8 cellular contexts compared by ENCODE assay signal in the genomic region with DNA sequence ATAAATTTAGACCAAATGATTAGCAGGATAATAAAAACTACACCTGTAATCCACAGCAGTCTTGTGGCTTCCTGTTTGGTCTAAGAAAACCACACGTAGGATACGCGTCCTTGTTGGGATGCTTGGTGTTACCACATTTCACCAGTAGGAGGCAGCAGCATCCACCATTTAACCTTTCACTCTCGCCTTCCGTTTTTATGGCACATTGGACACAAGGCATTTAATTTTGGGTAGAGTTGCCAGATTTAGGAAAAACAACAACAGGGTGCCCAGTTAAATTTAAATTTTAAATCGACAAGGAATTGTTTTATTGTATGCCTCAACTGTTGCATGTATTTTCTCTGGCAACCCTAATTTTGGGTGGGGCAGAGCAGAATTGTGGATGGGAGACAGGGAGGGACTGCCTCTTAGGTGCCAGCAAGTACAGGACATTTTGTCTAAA.
DNase-seq lines count a peak whose midpoint lies in the region; ATAC-seq and TF ChIP-seq lines count a peak whose summit lies in the region.

No MANE protein-coding gene starts in this region.

- CTCF ChIA-PET in HEK293T (lab: Yijun Ruan, JAX), result no interaction called here

- H3K27me3 Mint-ChIP-seq in T-helper 2 cell treated with Interferon-gamma antibody and Interleukin-4, amounts not matched to agents 5 μg/mL and 100 μg/mL, for 36 hours (ENCODE audit: low read depth), result peaks cover 9% of the 10 kb centered on the region

- peak; percentile 90 for TF ChIP-seq CTCF in astrocyte of the cerebellum (IDR thresholded peaks at IDR 0.05; ENCODE audit: low read depth, low read length, missing control alignments)

- peak; percentile 87 for DNase-seq in ELF-1 (ENCODE audit: low read depth, low spot score)
- DNase-seq in HEK293T (ENCODE audit: extremely low spot score), result peak; percentile 75
- DNase-seq in NCI-H146 (lab: John Stamatoyannopoulos, UW), result peak; percentile 71
- DNase-seq in T-helper 2 cell treated with Interferon-gamma antibody and Interleukin-4, amounts not matched to agents 5 μg/mL and 100 μg/mL, for 36 hours (ENCODE audit: low spot score), result peak; percentile 61
- DNase-seq in astrocyte of the cerebellum (ENCODE audit: low read depth), result peak; percentile 67
- DNase-seq in hypothalamus (lab: John Stamatoyannopoulos, UW), result peak in 40 of 51 donors; percentile 1 to 78 (median 31)
- DNase-seq in smooth muscle cell of the brain vasculature (ENCODE audit: low read depth, low spot score), result peak; percentile 24

- POLR2A ChIA-PET in HEK293T (lab: Yijun Ruan, JAX), result no interaction called here

- peaks cover 16% of the 10 kb centered on the region for H3K4me1 Mint-ChIP-seq in T-helper 2 cell treated with Interferon-gamma antibody and Interleukin-4, amounts not matched to agents 5 μg/mL and 100 μg/mL, for 36 hours (ENCODE audit: low read depth)

- no peak overlapping the region for H3K4me3 ChIP-seq in astrocyte of the cerebellum (ENCODE audit: low read depth, low read length)

- no peak overlapping the region for H3K27ac Mint-ChIP-seq in T-helper 2 cell treated with Interferon-gamma antibody and Interleukin-4, amounts not matched to agents 5 μg/mL and 100 μg/mL, for 36 hours

- H3K36me3 Mint-ChIP-seq in T-helper 2 cell treated with Interferon-gamma antibody and Interleukin-4, amounts not matched to agents 5 μg/mL and 100 μg/mL, for 36 hours (ENCODE audit: low read depth), result no peaks in the 10 kb centered on the region

- no peak overlapping the region for H3K4me3 Mint-ChIP-seq in T-helper 2 cell treated with Interferon-gamma antibody and Interleukin-4, amounts not matched to agents 5 μg/mL and 100 μg/mL, for 36 hours

- ATAC-seq in HG02798 (IDR thresholded peaks at IDR 0.05; ENCODE audit: poor library complexity, unreplicated experiment), result no peak

- no peaks in the 10 kb centered on the region for H3K9me3 Mint-ChIP-seq in T-helper 2 cell treated with Interferon-gamma antibody and Interleukin-4, amounts not matched to agents 5 μg/mL and 100 μg/mL, for 36 hours

- in situ Hi-C loops in astrocyte of the cerebellum (cut with HindIII; ENCODE audit: low sequenced_read_pairs), result no loop called here

TF ChIP-seq in HEK293T, 16 proteins besides CTCF, POLR2A, EP300 and RAD21:
- TF ChIP-seq BHLHE40 (IDR thresholded peaks at IDR 0.05; ENCODE audit: borderline replicate concordance) (no peak), ELF4 (IDR thresholded peaks at IDR 0.05) (no peak), FOXA1 (IDR thresholded peaks at IDR 0.05) (no peak), ARNT (IDR thresholded peaks at IDR 0.05) (no peak)
- TF ChIP-seq, protein P1, sequence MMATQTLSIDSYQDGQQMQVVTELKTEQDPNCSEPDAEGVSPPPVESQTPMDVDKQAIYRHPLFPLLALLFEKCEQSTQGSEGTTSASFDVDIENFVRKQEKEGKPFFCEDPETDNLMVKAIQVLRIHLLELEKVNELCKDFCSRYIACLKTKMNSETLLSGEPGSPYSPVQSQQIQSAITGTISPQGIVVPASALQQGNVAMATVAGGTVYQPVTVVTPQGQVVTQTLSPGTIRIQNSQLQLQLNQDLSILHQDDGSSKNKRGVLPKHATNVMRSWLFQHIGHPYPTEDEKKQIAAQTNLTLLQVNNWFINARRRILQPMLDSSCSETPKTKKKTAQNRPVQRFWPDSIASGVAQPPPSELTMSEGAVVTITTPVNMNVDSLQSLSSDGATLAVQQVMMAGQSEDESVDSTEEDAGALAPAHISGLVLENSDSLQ (IDR thresholded peaks at IDR 0.05), result no peak

Comparison
In these comparisons a context has a peak if more than half of its experiments do, and no peak if none do; other contexts are left out.
1. DNase-seq: peak in every context shown above with its lines; median percentile 87 in ELF-1; 75 in HEK293T; 71 in NCI-H146; 67 in astrocyte of the cerebellum; 61 in T-helper 2 cell treated with Interferon-gamma antibody and Interleukin-4, amounts not matched to agents 5 μg/mL and 100 μg/mL, for 36 hours; 31 in hypothalamus; 24 in smooth muscle cell of the brain vasculature.